In genomic region chr7:32525839-32526238, GRCh38 we compare ENCODE assay signal across 22 cellular contexts.
"Had no signal": no experiment of that assay in that cellular context is flagged by ENCODE, and none has a peak within 500 bp of the region (broad histone marks: within the 10 kb centered on the region; RNA-seq: fewer than 3 reads in every experiment).

No MANE protein-coding gene starts in this region.

- H3K27me3 Mint-ChIP-seq: dendritic cell treated with granulocyte-macrophage colony-stimulating factor and Interleukin-4, amounts not matched to agents 40 ng/mL and 50 ng/mL, for 4 days; effector memory CD8-positive, alpha-beta T cell; memory B cell; natural killer cell treated with Interleukin-12 subunit alpha and Interleukin-12 subunit beta and Interleukin-15 and Interleukin-18, amount 100 ng/mL, for 72 hours; stimulated activated memory B cell treated with anti-CD40 and anti-IgM and Interleukin-4, amounts not matched to agents 10 μg/mL and 1 μg/mL and 100 μg/mL, for 72 hours; stimulated activated naive CD8-positive, alpha-beta T cell treated with anti-CD3 and anti-CD28 coated beads, Interleukin-15, Interleukin-2, amounts not matched to agents 100 ng/mL and 50 ng/mL, for 24 hours had no signal

- H3K27ac Mint-ChIP-seq: dendritic cell treated with granulocyte-macrophage colony-stimulating factor and Interleukin-4, amounts not matched to agents 40 ng/mL and 50 ng/mL, for 4 days; memory B cell; natural killer cell treated with Interleukin-12 subunit alpha and Interleukin-12 subunit beta and Interleukin-15 and Interleukin-18, amount 100 ng/mL, for 72 hours; stimulated activated memory B cell treated with anti-CD40 and anti-IgM and Interleukin-4, amounts not matched to agents 10 μg/mL and 1 μg/mL and 100 μg/mL, for 72 hours; stimulated activated naive CD8-positive, alpha-beta T cell treated with anti-CD3 and anti-CD28 coated beads, Interleukin-15, Interleukin-2, amounts not matched to agents 100 ng/mL and 50 ng/mL, for 24 hours had no signal

- H3K4me1 ChIP-seq: psoas muscle, right lobe of liver, testis had no signal

- DNase-seq: cerebellar nuclear complex; effector memory CD8-positive, alpha-beta T cell; erythroblast; foreskin melanocyte; heart right ventricle; hypothalamus; kidney glomerular epithelial cell; midbrain; psoas muscle; retina; right lobe of liver; stimulated activated CD4-positive, alpha-beta T cell treated with anti-CD3 and anti-CD28 coated beads, Interleukin-4, amount 100 ng/mL, for 1 hour; testis had no signal

- H3K27ac ChIP-seq: heart right ventricle, psoas muscle, right lobe of liver, testis, tibial nerve had no signal

- FAIRE-seq: colon, islet of Langerhans had no signal

- H3K27me3 ChIP-seq: heart right ventricle, right lobe of liver, testis, tibial nerve had no signal

- H3K4me3 ChIP-seq: heart right ventricle, psoas muscle, right lobe of liver, testis, tibial nerve had no signal

- ATAC-seq: effector memory CD8-positive, alpha-beta T cell; heart right ventricle; left lobe of liver; natural killer cell treated with Interleukin-12 subunit alpha and Interleukin-12 subunit beta and Interleukin-15 and Interleukin-18, amount 100 ng/mL, for 72 hours; psoas muscle; right lobe of liver; stimulated activated memory B cell treated with anti-CD40 and anti-IgM and Interleukin-4, amounts not matched to agents 10 μg/mL and 1 μg/mL and 100 μg/mL, for 72 hours had no signal

- H3K36me3 ChIP-seq: right lobe of liver had no signal

- H3K9me3 ChIP-seq: psoas muscle, right lobe of liver, testis, tibial nerve had no signal

- H3K9me3 Mint-ChIP-seq: effector memory CD8-positive, alpha-beta T cell; stimulated activated naive CD8-positive, alpha-beta T cell treated with anti-CD3 and anti-CD28 coated beads, Interleukin-15, Interleukin-2, amounts not matched to agents 100 ng/mL and 50 ng/mL, for 24 hours had no signal

- H3K4me3 Mint-ChIP-seq: dendritic cell treated with granulocyte-macrophage colony-stimulating factor and Interleukin-4, amounts not matched to agents 40 ng/mL and 50 ng/mL, for 4 days; effector memory CD8-positive, alpha-beta T cell; memory B cell; natural killer cell treated with Interleukin-12 subunit alpha and Interleukin-12 subunit beta and Interleukin-15 and Interleukin-18, amount 100 ng/mL, for 72 hours; stimulated activated memory B cell treated with anti-CD40 and anti-IgM and Interleukin-4, amounts not matched to agents 10 μg/mL and 1 μg/mL and 100 μg/mL, for 72 hours; stimulated activated naive CD8-positive, alpha-beta T cell treated with anti-CD3 and anti-CD28 coated beads, Interleukin-15, Interleukin-2, amounts not matched to agents 100 ng/mL and 50 ng/mL, for 24 hours had no signal
